In the genomic region with DNA sequence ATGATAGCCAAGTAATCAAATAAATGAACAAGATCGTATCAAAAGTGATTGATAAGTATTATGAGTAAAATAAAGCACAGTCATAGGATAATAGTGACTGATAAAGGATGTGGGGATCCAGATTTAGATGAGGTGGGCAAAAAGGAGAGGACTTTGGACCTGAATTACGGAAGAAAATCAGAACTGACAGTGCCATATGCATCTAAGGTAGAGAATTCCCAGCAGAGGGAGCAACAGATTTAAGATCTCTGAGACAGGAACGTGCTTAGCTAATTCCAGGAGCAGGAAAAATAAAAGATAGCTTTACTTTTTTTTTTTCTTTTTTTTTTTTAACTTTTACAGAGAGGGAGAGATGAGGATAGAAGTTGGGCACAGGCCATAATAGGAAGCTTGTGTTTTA, we compare ENCODE assay signal across 14 cellular contexts.
A peak's percentile ranks its signal among the peaks of the same experiment; 100 is the strongest.
DNase-seq lines count a peak whose midpoint lies in the region; ATAC-seq and TF ChIP-seq lines count a peak whose summit lies in the region.
"Had no signal": no experiment of that assay in that cellular context is flagged by ENCODE, and none has a peak within 500 bp of the region (broad histone marks: within the 10 kb centered on the region; RNA-seq: fewer than 3 reads in every experiment).

No MANE protein-coding gene starts in this region.

- in situ Hi-C loops in Caki2 (cut with HindIII; ENCODE audit: low pct_unique_long_range_greater_than_20kb, low sequenced_read_pairs) = no loop called here

- H3K4me1 Mint-ChIP-seq in CD4-positive, alpha-beta memory T cell = no peaks in the 10 kb centered on the region

- TF ChIP-seq CTCF in body of pancreas (IDR thresholded peaks at IDR 0.05) (peak in 6 of 7 experiments; percentile 7 to 53 (median 44)), liver (IDR thresholded peaks at IDR 0.05; ENCODE audit: low read depth, low read length, missing input control) (peak; percentile 21)

- H3K36me3 ChIP-seq in body of pancreas (replicated peaks in 1 of 2; ENCODE audit: insufficient read depth in 1 of 2, low read depth in 2 of 2) (no peaks in the 10 kb centered on the region), liver (ENCODE audit: control insufficient read depth in 4 of 4, insufficient read depth in 3 of 4, low read depth in 1 of 4, low read length in 3 of 4) (no peaks in the 10 kb centered on the region)
- H3K36me3 ChIP-seq in CD4-positive, alpha-beta memory T cell (ENCODE audit: insufficient read depth, low read length) = no peaks in the 10 kb centered on the region
- H3K36me3 ChIP-seq: esophagus squamous epithelium had no signal

- POLR2A ChIA-PET in CD4-positive, alpha-beta memory T cell (lab: Charles Lee; ENCODE audit: partially characterized antibody) = no interaction called here

- TF ChIP-seq POLR2A in body of pancreas (IDR thresholded peaks at IDR 0.05) = no peak

- H3K27ac ChIP-seq in body of pancreas (peak overlapping the region in 1 of 4 donors; percentile 6), liver (ENCODE audit: low read depth in 1 of 2, low read length in 2 of 2) (no peak overlapping the region)
- H3K27ac ChIP-seq in CD4-positive, alpha-beta memory T cell (ENCODE audit: low read depth, low read length) = no peak overlapping the region
- H3K27ac ChIP-seq: esophagus squamous epithelium had no signal

- WGBS in body of pancreas, 2 donors = 10 to 25% methylated on average over 3 of the region's 3 CpGs
- 43% methylated on average over 3 of the region's 3 CpGs for WGBS in liver

- peaks cover 64% of the 10 kb centered on the region for H3K4me1 ChIP-seq in body of pancreas
- peaks cover 5 to 28% (median 25%) of the 10 kb centered on the region in 4 donors for H3K4me1 ChIP-seq in liver (ENCODE audit: control insufficient read depth in 4 of 4, insufficient read depth in 4 of 4, low read length in 3 of 4)
- no peaks in the 10 kb centered on the region for H3K4me1 ChIP-seq in CD4-positive, alpha-beta memory T cell (ENCODE audit: insufficient read depth, low read length)
- H3K4me1 ChIP-seq: esophagus squamous epithelium had no signal

- H3K27ac Mint-ChIP-seq in CD4-positive, alpha-beta memory T cell = no peak overlapping the region
- H3K27ac Mint-ChIP-seq: activated T-cell treated with anti-CD3 and anti-CD28 coated beads, Interleukin-2, amount 50 U/mL, for 24 hours had no signal

- H3K27me3 ChIP-seq in body of pancreas (no peaks in the 10 kb centered on the region), liver (ENCODE audit: control insufficient read depth in 4 of 4, insufficient read depth in 4 of 4, low read length in 3 of 4) (no peaks in the 10 kb centered on the region)
- no peaks in the 10 kb centered on the region for H3K27me3 ChIP-seq in CD4-positive, alpha-beta memory T cell (ENCODE audit: insufficient read depth, low read length)

- CTCF ChIA-PET in CD4-positive, alpha-beta memory T cell (lab: Charles Lee; ENCODE audit: partially characterized antibody) = interaction anchor here (1.3 kb wide), 1 partner anchor 10 kb away, joined by 3 read pairs; no protein-coding TSS in a partner anchor

- no peak overlapping the region for H3K4me3 Mint-ChIP-seq in CD4-positive, alpha-beta memory T cell
- H3K4me3 Mint-ChIP-seq: activated T-cell treated with anti-CD3 and anti-CD28 coated beads, Interleukin-2, amount 50 U/mL, for 24 hours had no signal

- H3K9ac ChIP-seq in liver (ENCODE audit: low read depth in 1 of 2, low read length in 2 of 2) = no peak overlapping the region

- H3K27me3 Mint-ChIP-seq in CD4-positive, alpha-beta memory T cell = peaks cover 15 to 18% of the 10 kb centered on the region in 2 donors

- H3K9me3 Mint-ChIP-seq in CD4-positive, alpha-beta memory T cell = no peaks in the 10 kb centered on the region
- H3K9me3 Mint-ChIP-seq: activated T-cell treated with anti-CD3 and anti-CD28 coated beads, Interleukin-2, amount 50 U/mL, for 24 hours had no signal

- H3K4me3 ChIP-seq in body of pancreas (no peak overlapping the region), liver (ENCODE audit: low read depth in 1 of 3, low read length in 3 of 3) (no peak overlapping the region)
- no peak overlapping the region for H3K4me3 ChIP-seq in CD4-positive, alpha-beta memory T cell (ENCODE audit: low read length in 2 of 2)
- H3K4me3 ChIP-seq: esophagus squamous epithelium had no signal

- peak; percentile 18 for DNase-seq in Caki2 (ENCODE audit: low read depth)
- peak; percentile 23 for DNase-seq in HT1080 (ENCODE audit: low read depth)
- peak in 1 of 4 donors; percentile 19 for DNase-seq in body of pancreas
- DNase-seq in HK-2 (ENCODE audit: unreplicated experiment) = no peak
- DNase-seq in CD4-positive, alpha-beta memory T cell = no peak
- no peak for DNase-seq in sciatic nerve (ENCODE audit: low spot score)
- DNase-seq: activated T-cell treated with anti-CD3 and anti-CD28 coated beads, Interleukin-2, amount 50 U/mL, for 24 hours; COR-L47; esophagus squamous epithelium; NCI-H1092; NCI-H524 treated with DMSO at 0.1 percent for 48 hours; substantia nigra had no signal

- intact Hi-C loops in body of pancreas (cut with DNase I) (no loop called here), sciatic nerve (cut with DNase I) (no loop called here)
- intact Hi-C loops in CD4-positive, alpha-beta memory T cell (cut with micrococcal nuclease) = no loop called here

- H3K36me3 Mint-ChIP-seq in CD4-positive, alpha-beta memory T cell = no peaks in the 10 kb centered on the region

- no peaks in the 10 kb centered on the region for H3K9me3 ChIP-seq in body of pancreas
- no peaks in the 10 kb centered on the region for H3K9me3 ChIP-seq in liver (ENCODE audit: control insufficient read depth in 4 of 4, low read length in 3 of 4)
- no peaks in the 10 kb centered on the region for H3K9me3 ChIP-seq in CD4-positive, alpha-beta memory T cell (ENCODE audit: control insufficient read depth in 1 of 2, low read length in 2 of 2)
- H3K9me3 ChIP-seq: esophagus squamous epithelium had no signal

- no peak for ATAC-seq in body of pancreas
- ATAC-seq in GM21526 (IDR thresholded peaks at IDR 0.05; ENCODE audit: low FRiP score, unreplicated experiment) = no peak
- ATAC-seq in sciatic nerve = no peak

- peak; percentile 64 to 69 for TF ChIP-seq RAD21 in liver (IDR thresholded peaks at IDR 0.05)

TF ChIP-seq in liver, 16 proteins besides CTCF, POLR2A, EP300 and RAD21:
- no peak for TF ChIP-seq EGR1 (IDR thresholded peaks at IDR 0.05; ENCODE audit: low read depth in 2 of 2)
- no peak for TF ChIP-seq RXRA (IDR thresholded peaks at IDR 0.05)
- peak; percentile 23 to 59 for TF ChIP-seq HNF4A (conservative IDR thresholded peaks at IDR 0.05)
- TF ChIP-seq FOXA1 (IDR thresholded peaks at IDR 0.05) = no peak

Comparison
In these comparisons a context has a peak if more than half of its experiments do, and no peak if none do; other contexts are left out.
1. DNase-seq: peak in Caki2 (single experiment) and HT1080 (single experiment); none in HK-2 (single experiment), CD4-positive, alpha-beta memory T cell (0 of 5) and sciatic nerve (single experiment).